12 cellular contexts compared by ENCODE assay signal in genomic region chr18:57811477-57812125, GRCh38.
"Had no signal": no experiment of that assay in that cellular context is flagged by ENCODE, and none has a peak within 500 bp of the region (broad histone marks: within the 10 kb centered on the region; RNA-seq: fewer than 3 reads in every experiment).

No MANE protein-coding gene starts in this region.

- H3K27ac ChIP-seq: left lung had no signal

- H3K36me3 ChIP-seq: left lung had no signal

- H3K4me3 ChIP-seq: left lung had no signal

- DNase-seq: activated CD4-positive, alpha-beta T cell treated with anti-CD3 and anti-CD28 coated beads, Interleukin-2, amount 50 U/mL, for 4 hours; activated CD8-positive, alpha-beta memory T cell treated with anti-CD3 and anti-CD28 coated beads, Interleukin-2, amount 10 ng/mL, durations not matched to agents 7 days and 5 days; activated gamma-delta T cell; activated T-cell treated with anti-CD3 and anti-CD28 coated beads, Interleukin-2, amount 50 U/mL, for 4 hours; amygdala; cerebellar nuclear complex; glutamatergic neuron; left lung; nephron progenitor cell; stimulated activated CD4-positive, alpha-beta T cell treated with anti-CD3 and anti-CD28 coated beads, Interleukin-12 subunit alpha, Interleukin-12 subunit beta, amount 100 ng/mL, for 4 hours; stimulated activated naive CD4-positive, alpha-beta T cell treated with Interleukin-2 at 50 U/mL for 16 hours; T-helper 2 cell had no signal

- H3K27me3 ChIP-seq: left lung had no signal
